22 cellular contexts compared by ENCODE assay signal in the genomic region with DNA sequence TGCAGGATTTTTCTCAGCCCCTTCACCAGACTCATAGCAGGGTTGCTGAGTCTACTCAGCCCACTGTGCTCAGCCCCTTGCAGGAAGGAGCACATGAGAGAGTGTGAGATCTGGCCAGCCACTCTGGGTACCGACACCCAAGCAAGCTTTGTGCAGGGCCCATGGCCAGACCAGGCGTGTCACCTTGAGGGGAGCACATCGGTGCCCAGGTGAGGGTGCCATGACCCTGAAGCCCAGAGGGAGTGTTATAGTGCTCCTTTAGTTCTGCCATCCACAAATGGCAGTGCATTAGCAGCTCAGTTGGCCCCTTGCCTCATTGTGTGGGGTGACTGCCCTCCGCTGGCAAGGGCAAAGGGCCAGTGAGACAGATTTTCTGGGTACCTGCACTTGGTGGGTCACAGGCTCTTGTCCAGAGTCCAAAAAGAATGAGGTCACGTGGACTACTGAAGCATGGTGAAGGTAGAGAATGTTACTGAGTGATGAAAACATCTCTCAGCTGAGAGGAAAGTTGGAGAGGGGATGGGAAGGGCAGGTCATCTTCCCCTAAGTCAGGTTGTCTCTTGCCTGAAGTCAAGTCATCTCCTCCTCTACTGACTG.
"Had no signal": no experiment of that assay in that cellular context is flagged by ENCODE, and none has a peak within 500 bp of the region (broad histone marks: within the 10 kb centered on the region; RNA-seq: fewer than 3 reads in every experiment).

No MANE protein-coding gene starts in this region.

- H3K4me1 ChIP-seq: left ventricle myocardium inferior had no signal

- ATAC-seq: effector memory CD8-positive, alpha-beta T cell; mucosa of descending colon; right cardiac atrium had no signal

- FAIRE-seq: urothelium cell line had no signal

- H3K27ac Mint-ChIP-seq: activated naive CD4-positive, alpha-beta T cell treated with anti-CD3 and anti-CD28 coated beads, Interleukin-2, amount 10 ng/mL, durations not matched to agents 7 days and 5 days; activated T-cell treated with anti-CD3 and anti-CD28 coated beads, Interleukin-2, amount 50 U/mL, for 24 hours; effector memory CD8-positive, alpha-beta T cell; natural killer cell treated with Interleukin-12 subunit alpha and Interleukin-12 subunit beta and Interleukin-15 and Interleukin-18, amount 100 ng/mL, for 72 hours had no signal

- H3K27ac ChIP-seq: left ventricle myocardium inferior, thoracic aorta had no signal

- H3K27me3 Mint-ChIP-seq: activated naive CD4-positive, alpha-beta T cell treated with anti-CD3 and anti-CD28 coated beads, Interleukin-2, amount 10 ng/mL, durations not matched to agents 7 days and 5 days; activated T-cell treated with anti-CD3 and anti-CD28 coated beads, Interleukin-2, amount 50 U/mL, for 24 hours; effector memory CD8-positive, alpha-beta T cell; natural killer cell treated with Interleukin-12 subunit alpha and Interleukin-12 subunit beta and Interleukin-15 and Interleukin-18, amount 100 ng/mL, for 72 hours had no signal

- DNase-seq: activated CD4-positive, alpha-beta T cell treated with anti-CD3 and anti-CD28 coated beads for 4 hours; activated CD4-positive, alpha-beta T cell treated with anti-CD3 and anti-CD28 coated beads, Interleukin-2, amount 50 U/mL, for 4 hours; activated CD8-positive, alpha-beta memory T cell treated with anti-CD3 and anti-CD28 coated beads for 24 hours; activated gamma-delta T cell; activated naive CD4-positive, alpha-beta T cell treated with anti-CD3 and anti-CD28 coated beads, Interleukin-2, amount 10 ng/mL, durations not matched to agents 7 days and 5 days; activated T-cell treated with anti-CD3 and anti-CD28 coated beads, Interleukin-2, amount 50 U/mL, for 24 hours; amniotic stem cell; caudate nucleus; cortex of kidney; effector memory CD8-positive, alpha-beta T cell; foreskin fibroblast; left ventricle myocardium inferior; mucosa of descending colon; right cardiac atrium; stimulated activated CD4-positive, alpha-beta T cell treated with anti-CD3 and anti-CD28 coated beads, Interleukin-15, amount 100 ng/mL, for 24 hours; stimulated activated CD4-positive, alpha-beta T cell treated with anti-CD3 and anti-CD28 coated beads, Interleukin-2, amount 100 ng/mL, for 24 hours; stimulated activated naive CD4-positive, alpha-beta T cell treated with Interleukin-2 at 50 U/mL for 16 hours; trophoblast cell had no signal

- H3K9me3 ChIP-seq: left ventricle myocardium inferior, mucosa of descending colon, thoracic aorta had no signal

- H3K4me3 Mint-ChIP-seq: activated naive CD4-positive, alpha-beta T cell treated with anti-CD3 and anti-CD28 coated beads, Interleukin-2, amount 10 ng/mL, durations not matched to agents 7 days and 5 days; activated T-cell treated with anti-CD3 and anti-CD28 coated beads, Interleukin-2, amount 50 U/mL, for 24 hours; effector memory CD8-positive, alpha-beta T cell; natural killer cell treated with Interleukin-12 subunit alpha and Interleukin-12 subunit beta and Interleukin-15 and Interleukin-18, amount 100 ng/mL, for 72 hours had no signal

- H3K4me1 Mint-ChIP-seq: activated naive CD4-positive, alpha-beta T cell treated with anti-CD3 and anti-CD28 coated beads, Interleukin-2, amount 10 ng/mL, durations not matched to agents 7 days and 5 days had no signal

- H3K9me3 Mint-ChIP-seq: activated T-cell treated with anti-CD3 and anti-CD28 coated beads, Interleukin-2, amount 50 U/mL, for 24 hours had no signal

- H3K36me3 ChIP-seq: left ventricle myocardium inferior, thoracic aorta had no signal

- H3K4me3 ChIP-seq: left ventricle myocardium inferior, lung, mucosa of descending colon, thoracic aorta had no signal
